In the genomic region with DNA sequence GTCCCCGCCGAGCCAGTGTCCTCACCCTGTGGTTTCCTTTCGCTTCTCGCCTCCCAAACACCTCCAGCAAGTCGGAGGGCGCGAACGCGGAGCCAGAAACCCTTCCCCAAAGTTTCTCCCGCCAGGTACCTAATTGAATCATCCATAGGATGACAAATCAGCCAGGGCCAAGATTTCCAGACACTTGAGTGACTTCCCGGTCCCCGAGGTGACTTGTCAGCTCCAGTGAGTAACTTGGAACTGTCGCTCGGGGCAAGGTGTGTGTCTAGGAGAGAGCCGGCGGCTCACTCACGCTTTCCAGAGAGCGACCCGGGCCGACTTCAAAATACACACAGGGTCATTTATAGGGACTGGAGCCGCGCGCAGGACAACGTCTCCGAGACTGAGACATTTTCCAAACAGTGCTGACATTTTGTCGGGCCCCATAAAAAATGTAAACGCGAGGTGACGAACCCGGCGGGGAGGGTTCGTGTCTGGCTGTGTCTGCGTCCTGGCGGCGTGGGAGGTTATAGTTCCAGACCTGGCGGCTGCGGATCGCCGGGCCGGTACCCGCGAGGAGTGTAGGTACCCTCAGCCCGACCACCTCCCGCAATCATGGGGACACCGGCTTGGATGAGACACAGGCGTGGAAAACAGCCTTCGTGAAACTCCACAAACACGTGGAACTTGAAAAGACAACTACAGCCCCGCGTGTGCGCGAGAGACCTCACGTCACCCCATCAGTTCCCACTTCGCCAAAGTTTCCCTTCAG, we compare ENCODE assay signal across 1 cellular context.
TF ChIP-seq lines count a peak whose summit lies in the region.

No MANE protein-coding gene starts in this region.

TF ChIP-seq in K562, 482 proteins besides CTCF, POLR2A, EP300 and RAD21 (continued from another document):
- TF ChIP-seq, protein P1, sequence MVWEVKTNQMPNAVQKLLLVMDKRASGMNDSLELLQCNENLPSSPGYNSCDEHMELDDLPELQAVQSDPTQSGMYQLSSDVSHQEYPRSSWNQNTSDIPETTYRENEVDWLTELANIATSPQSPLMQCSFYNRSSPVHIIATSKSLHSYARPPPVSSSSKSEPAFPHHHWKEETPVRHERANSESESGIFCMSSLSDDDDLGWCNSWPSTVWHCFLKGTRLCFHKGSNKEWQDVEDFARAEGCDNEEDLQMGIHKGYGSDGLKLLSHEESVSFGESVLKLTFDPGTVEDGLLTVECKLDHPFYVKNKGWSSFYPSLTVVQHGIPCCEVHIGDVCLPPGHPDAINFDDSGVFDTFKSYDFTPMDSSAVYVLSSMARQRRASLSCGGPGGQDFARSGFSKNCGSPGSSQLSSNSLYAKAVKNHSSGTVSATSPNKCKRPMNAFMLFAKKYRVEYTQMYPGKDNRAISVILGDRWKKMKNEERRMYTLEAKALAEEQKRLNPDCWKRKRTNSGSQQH (CRISPR knock-in tag; IDR thresholded peaks at IDR 0.05) = no peak
- no peak for TF ChIP-seq ZNF507 (tag; conservative IDR thresholded peaks at IDR 0.05)
- TF ChIP-seq EP400 (IDR thresholded peaks at IDR 0.05) = no peak
